In the genomic region with DNA sequence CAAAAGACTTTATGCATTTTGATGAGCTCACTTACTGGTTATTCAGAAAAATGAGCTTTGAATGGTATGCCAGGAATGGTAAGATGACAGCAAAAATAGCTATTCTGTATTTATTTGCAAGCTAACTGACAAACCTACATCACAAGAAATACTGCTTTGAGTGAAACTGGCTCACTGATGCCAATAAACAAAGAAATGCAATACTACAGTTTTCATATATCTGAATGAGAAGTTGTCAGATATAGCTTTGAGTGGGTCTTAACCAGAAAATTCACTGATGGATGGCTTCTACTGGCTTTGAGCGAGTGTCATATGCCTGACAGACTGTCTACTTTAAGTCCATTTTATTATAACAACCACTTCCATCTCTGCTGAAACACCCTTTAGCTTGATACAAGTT, we compare ENCODE assay signal across 30 cellular contexts.
"Had no signal": no experiment of that assay in that cellular context is flagged by ENCODE, and none has a peak within 500 bp of the region (broad histone marks: within the 10 kb centered on the region; RNA-seq: fewer than 3 reads in every experiment).

No MANE protein-coding gene starts in this region.

- H2AFZ ChIP-seq: neural progenitor cell, parathyroid adenoma had no signal

- ATAC-seq: natural killer cell treated with Interleukin-12 subunit alpha and Interleukin-12 subunit beta and Interleukin-15 and Interleukin-18, amount 100 ng/mL, for 72 hours; psoas muscle; right cardiac atrium; right lobe of liver; stimulated activated effector memory CD8-positive, alpha-beta T cell treated with anti-CD3 and anti-CD28 coated beads, Interleukin-12 subunit alpha, Interleukin-12 subunit beta, amount 100 ng/mL, for 72 hours; stimulated activated naive B cell treated with anti-CD40 and anti-IgM and Interleukin-4, amounts not matched to agents 10 μg/mL and 1 μg/mL and 100 μg/mL, for 72 hours; upper lobe of right lung had no signal

- H3K36me3 ChIP-seq: neural progenitor cell, ovary, right lobe of liver, sigmoid colon, stomach, suprapubic skin, tibial artery, transverse colon, upper lobe of right lung, uterus had no signal

- H3K4me3 Mint-ChIP-seq: naive thymus-derived CD8-positive, alpha-beta T cell; natural killer cell treated with Interleukin-12 subunit alpha and Interleukin-12 subunit beta and Interleukin-15 and Interleukin-18, amount 100 ng/mL, for 72 hours; nephron progenitor cell; neural progenitor cell; stimulated activated effector memory CD8-positive, alpha-beta T cell treated with anti-CD3 and anti-CD28 coated beads, Interleukin-12 subunit alpha, Interleukin-12 subunit beta, amount 100 ng/mL, for 72 hours; stimulated activated naive B cell treated with anti-CD40 and anti-IgM and Interleukin-4, amounts not matched to agents 10 μg/mL and 1 μg/mL and 100 μg/mL, for 72 hours; stimulated activated naive CD8-positive, alpha-beta T cell treated with anti-CD3 and anti-CD28 coated beads, Interleukin-15, Interleukin-2, amounts not matched to agents 100 ng/mL and 50 ng/mL, for 24 hours; type B pancreatic cell had no signal

- H3K4me3 ChIP-seq: neural progenitor cell, ovary, psoas muscle, right lobe of liver, sigmoid colon, stomach, suprapubic skin, testis, tibial artery, transverse colon, upper lobe of right lung, uterus had no signal

- H3K4me1 ChIP-seq: parathyroid adenoma, psoas muscle, right lobe of liver, sigmoid colon, stomach, suprapubic skin, testis, tibial artery, transverse colon, upper lobe of right lung, uterus had no signal

- H3K79me2 ChIP-seq: parathyroid adenoma had no signal

- DNase-seq: naive thymus-derived CD8-positive, alpha-beta T cell; nephron progenitor cell; occipital lobe; ovary; posterior cingulate gyrus; psoas muscle; right cardiac atrium; right lobe of liver; sigmoid colon; small intestine; stimulated activated CD4-positive, alpha-beta T cell treated with anti-CD3 and anti-CD28 coated beads, Interleukin-15, amount 100 ng/mL, for 24 hours; stimulated activated CD4-positive, alpha-beta T cell treated with anti-CD3 and anti-CD28 coated beads, Interleukin-2, amount 100 ng/mL, for 24 hours; stimulated activated CD4-positive, alpha-beta T cell treated with anti-CD3 and anti-CD28 coated beads, Interleukin-2, amount 100 ng/mL, for 48 hours; stimulated activated CD4-positive, alpha-beta T cell treated with anti-CD3 and anti-CD28 coated beads, Interleukin-4, amount 100 ng/mL, for 24 hours; stimulated activated naive B cell treated with anti-CD40 and anti-IgM and Interleukin-4, amounts not matched to agents 10 μg/mL and 1 μg/mL and 100 μg/mL, for 72 hours; stimulated activated naive CD4-positive, alpha-beta T cell treated with Interleukin-2 at 50 U/mL for 16 hours; stomach; testis; tibial artery; transverse colon; upper lobe of right lung; uterus had no signal

- H3K4me1 Mint-ChIP-seq: stimulated activated effector memory CD8-positive, alpha-beta T cell treated with anti-CD3 and anti-CD28 coated beads, Interleukin-12 subunit alpha, Interleukin-12 subunit beta, amount 100 ng/mL, for 72 hours; stimulated activated naive B cell treated with anti-CD40 and anti-IgM and Interleukin-4, amounts not matched to agents 10 μg/mL and 1 μg/mL and 100 μg/mL, for 72 hours had no signal

- H3K27me3 ChIP-seq: neural progenitor cell, ovary, right lobe of liver, sigmoid colon, stomach, suprapubic skin, testis, tibial artery, transverse colon, upper lobe of right lung, uterus had no signal

- H3K27ac ChIP-seq: neural progenitor cell, ovary, parathyroid adenoma, psoas muscle, right lobe of liver, sigmoid colon, stomach, suprapubic skin, testis, tibial artery, transverse colon, upper lobe of right lung, uterus had no signal

- H3K9ac ChIP-seq: neural progenitor cell, parathyroid adenoma had no signal

- H3K9me3 ChIP-seq: ovary, psoas muscle, right lobe of liver, sigmoid colon, stomach, suprapubic skin, testis, tibial artery, transverse colon, upper lobe of right lung, uterus had no signal

- H3K27me3 Mint-ChIP-seq: naive thymus-derived CD8-positive, alpha-beta T cell; natural killer cell treated with Interleukin-12 subunit alpha and Interleukin-12 subunit beta and Interleukin-15 and Interleukin-18, amount 100 ng/mL, for 72 hours; progenitor cell of endocrine pancreas; stimulated activated naive B cell treated with anti-CD40 and anti-IgM and Interleukin-4, amounts not matched to agents 10 μg/mL and 1 μg/mL and 100 μg/mL, for 72 hours; stimulated activated naive CD8-positive, alpha-beta T cell treated with anti-CD3 and anti-CD28 coated beads, Interleukin-15, Interleukin-2, amounts not matched to agents 100 ng/mL and 50 ng/mL, for 24 hours; type B pancreatic cell had no signal

- H3K27ac Mint-ChIP-seq: natural killer cell treated with Interleukin-12 subunit alpha and Interleukin-12 subunit beta and Interleukin-15 and Interleukin-18, amount 100 ng/mL, for 72 hours; nephron progenitor cell; neural progenitor cell; progenitor cell of endocrine pancreas; stimulated activated effector memory CD8-positive, alpha-beta T cell treated with anti-CD3 and anti-CD28 coated beads, Interleukin-12 subunit alpha, Interleukin-12 subunit beta, amount 100 ng/mL, for 72 hours; stimulated activated naive B cell treated with anti-CD40 and anti-IgM and Interleukin-4, amounts not matched to agents 10 μg/mL and 1 μg/mL and 100 μg/mL, for 72 hours; stimulated activated naive CD8-positive, alpha-beta T cell treated with anti-CD3 and anti-CD28 coated beads, Interleukin-15, Interleukin-2, amounts not matched to agents 100 ng/mL and 50 ng/mL, for 24 hours; type B pancreatic cell had no signal

- H3K4me2 ChIP-seq: neural progenitor cell had no signal

- H3K9me3 Mint-ChIP-seq: naive thymus-derived CD8-positive, alpha-beta T cell; nephron progenitor cell; stimulated activated effector memory CD8-positive, alpha-beta T cell treated with anti-CD3 and anti-CD28 coated beads, Interleukin-12 subunit alpha, Interleukin-12 subunit beta, amount 100 ng/mL, for 72 hours; stimulated activated naive CD8-positive, alpha-beta T cell treated with anti-CD3 and anti-CD28 coated beads, Interleukin-15, Interleukin-2, amounts not matched to agents 100 ng/mL and 50 ng/mL, for 24 hours; type B pancreatic cell had no signal

- H3K36me3 Mint-ChIP-seq: natural killer cell treated with Interleukin-12 subunit alpha and Interleukin-12 subunit beta and Interleukin-15 and Interleukin-18, amount 100 ng/mL, for 72 hours; stimulated activated effector memory CD8-positive, alpha-beta T cell treated with anti-CD3 and anti-CD28 coated beads, Interleukin-12 subunit alpha, Interleukin-12 subunit beta, amount 100 ng/mL, for 72 hours; stimulated activated naive B cell treated with anti-CD40 and anti-IgM and Interleukin-4, amounts not matched to agents 10 μg/mL and 1 μg/mL and 100 μg/mL, for 72 hours; type B pancreatic cell had no signal
